Comparison of ENCODE assay signal across 21 cellular contexts in genomic region chr14:64920465-64920864, GRCh38. TPM values are rescaled to one million over a fixed set of nuclear protein-coding genes. Genes with fewer than 3 reads are reported as not detected.
"Had no signal": no experiment of that assay in that cellular context is flagged by ENCODE, and none has a peak within 500 bp of the region (broad histone marks: within the 10 kb centered on the region; RNA-seq: fewer than 3 reads in every experiment).

No MANE protein-coding gene starts in this region.

- H3K27me3 Mint-ChIP-seq: activated CD4-positive, alpha-beta memory T cell treated with anti-CD3 and anti-CD28 coated beads for 36 hours; activated naive CD4-positive, alpha-beta T cell treated with anti-CD3 and anti-CD28 coated beads, Interleukin-2, amount 10 ng/mL, durations not matched to agents 7 days and 5 days; memory B cell; stimulated activated naive CD8-positive, alpha-beta T cell treated with anti-CD3 and anti-CD28 coated beads, Interleukin-15, amount 100 ng/mL, for 72 hours; T-cell had no signal

- H3K9me3 ChIP-seq: left ventricle myocardium inferior, right lobe of liver, SK-N-SH, testis had no signal

- H3K9me2 ChIP-seq: SK-N-SH had no signal

- H3K4me3 ChIP-seq: left ventricle myocardium inferior, right lobe of liver, testis had no signal

- H3K4me3 Mint-ChIP-seq: activated CD4-positive, alpha-beta memory T cell treated with anti-CD3 and anti-CD28 coated beads for 36 hours; activated naive CD4-positive, alpha-beta T cell treated with anti-CD3 and anti-CD28 coated beads, Interleukin-2, amount 10 ng/mL, durations not matched to agents 7 days and 5 days; memory B cell; neural crest cell; stimulated activated naive CD8-positive, alpha-beta T cell treated with anti-CD3 and anti-CD28 coated beads, Interleukin-15, amount 100 ng/mL, for 72 hours had no signal

- H3K27ac ChIP-seq: left ventricle myocardium inferior, right lobe of liver, testis had no signal

- ATAC-seq: esophagus mucosa; right lobe of liver; stimulated activated naive CD8-positive, alpha-beta T cell treated with anti-CD3 and anti-CD28 coated beads, Interleukin-15, amount 100 ng/mL, for 72 hours; T-cell had no signal

- H3K9ac ChIP-seq: SK-N-SH had no signal

- H3K27ac Mint-ChIP-seq: activated CD4-positive, alpha-beta memory T cell treated with anti-CD3 and anti-CD28 coated beads for 36 hours; activated naive CD4-positive, alpha-beta T cell treated with anti-CD3 and anti-CD28 coated beads, Interleukin-2, amount 10 ng/mL, durations not matched to agents 7 days and 5 days; activated T-helper 2 cell treated with anti-CD3 and anti-CD28 coated beads, Interferon-gamma antibody, Interleukin-2, Interleukin-4, amounts not matched to agents 10 μg/mL and 5 μg/mL and 100 μg/mL, durations not matched to agents 14 hours and 24 hours and 36 hours; stimulated activated naive CD8-positive, alpha-beta T cell treated with anti-CD3 and anti-CD28 coated beads, Interleukin-15, amount 100 ng/mL, for 72 hours had no signal

- DNase-seq: activated CD4-positive, alpha-beta memory T cell treated with anti-CD3 and anti-CD28 coated beads for 36 hours; activated CD4-positive, alpha-beta T cell treated with anti-CD3 and anti-CD28 coated beads for 1 hour; activated CD8-positive, alpha-beta memory T cell treated with anti-CD3 and anti-CD28 coated beads, Interleukin-2, amount 50 U/mL, for 48 hours; activated naive CD4-positive, alpha-beta T cell treated with anti-CD3 and anti-CD28 coated beads, Interleukin-2, amount 10 ng/mL, durations not matched to agents 7 days and 5 days; hippocampal formation; kidney; left ventricle myocardium inferior; right lobe of liver; SHP77; SK-N-SH; stimulated activated naive CD8-positive, alpha-beta T cell treated with anti-CD3 and anti-CD28 coated beads, Interleukin-15, amount 100 ng/mL, for 72 hours; T-cell; testis had no signal

- H3K4me2 ChIP-seq: SK-N-SH had no signal

- H3K27me3 ChIP-seq: right lobe of liver, testis had no signal

- H3K9me3 Mint-ChIP-seq: activated CD4-positive, alpha-beta memory T cell treated with anti-CD3 and anti-CD28 coated beads for 36 hours; activated naive CD4-positive, alpha-beta T cell treated with anti-CD3 and anti-CD28 coated beads, Interleukin-2, amount 10 ng/mL, durations not matched to agents 7 days and 5 days; activated T-helper 2 cell treated with anti-CD3 and anti-CD28 coated beads, Interferon-gamma antibody, Interleukin-2, Interleukin-4, amounts not matched to agents 10 μg/mL and 5 μg/mL and 100 μg/mL, durations not matched to agents 14 hours and 24 hours and 36 hours; memory B cell; neural crest cell; stimulated activated naive CD8-positive, alpha-beta T cell treated with anti-CD3 and anti-CD28 coated beads, Interleukin-15, amount 100 ng/mL, for 72 hours; T-cell had no signal

RNA-seq across cellular contexts. Expression of gene GPX2, which starts 22.1 kb away (rescaled TPM):
- total RNA-seq: activated CD4-positive, alpha-beta memory T cell treated with anti-CD3 and anti-CD28 coated beads for 36 hours; activated T-helper 2 cell treated with anti-CD3 and anti-CD28 coated beads, Interferon-gamma antibody, Interleukin-2, Interleukin-4, amounts not matched to agents 10 μg/mL and 5 μg/mL and 100 μg/mL, durations not matched to agents 14 hours and 24 hours and 36 hours; astrocyte; left ventricle myocardium inferior; neural crest cell; osteoblast; pulmonary artery endothelial cell had no signal
- polyA plus RNA-seq: SK-N-SH had no signal

RNA-seq across cellular contexts. Expression of gene SPTB, which starts 40.8 kb away (rescaled TPM):
- total RNA-seq: bronchial epithelial cell had no signal

RNA-seq across cellular contexts. Expression of gene RAB15, which starts 51.7 kb away (rescaled TPM):
- total RNA-seq: bronchial epithelial cell had no signal
